ENCODE assay signal across 8 cellular contexts in the genomic region with DNA sequence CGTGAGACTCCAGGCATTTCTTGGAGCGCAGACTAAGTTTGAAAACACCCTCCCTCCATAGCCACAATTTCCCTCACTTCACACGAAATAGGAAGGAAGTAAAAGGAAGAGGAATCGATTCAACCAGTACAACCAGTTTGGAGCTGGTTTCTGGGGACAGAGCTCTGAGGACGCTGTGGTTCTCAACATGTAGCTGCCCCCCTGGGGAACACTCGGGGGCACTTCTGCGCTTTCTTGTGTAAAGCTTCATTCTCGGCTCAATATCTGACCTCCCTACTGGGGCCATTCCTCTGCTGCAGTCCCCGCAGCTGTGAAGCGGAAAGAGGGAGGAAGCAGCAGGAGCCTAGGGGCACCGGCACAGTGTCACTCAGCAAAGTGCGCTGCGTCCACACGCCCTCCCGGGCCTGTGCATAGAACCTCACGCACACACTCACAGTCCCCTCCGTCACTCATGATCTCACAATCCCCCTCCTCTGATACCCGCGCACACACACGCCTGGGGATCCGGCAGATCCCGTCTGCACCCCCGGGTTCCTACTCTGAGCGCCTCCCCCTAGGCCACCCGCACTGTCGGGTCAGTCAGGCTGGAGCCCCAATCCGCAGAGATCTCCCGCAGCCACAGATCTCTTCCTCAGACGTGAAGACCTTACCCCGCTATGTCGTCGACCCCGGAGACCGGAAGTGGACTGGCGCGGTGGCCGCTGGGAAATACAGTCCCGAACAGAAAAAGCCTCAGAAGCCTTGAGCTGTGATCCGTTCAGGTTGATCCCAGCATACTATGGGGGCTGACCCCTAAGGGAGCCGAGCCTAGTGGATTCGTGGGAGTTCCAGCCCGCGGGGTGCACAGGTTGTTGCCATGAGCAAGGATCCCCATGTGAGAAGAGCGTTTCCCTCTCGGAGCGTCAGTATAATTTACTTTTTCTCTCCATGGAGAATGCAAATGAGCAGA. TPM values are rescaled to one million over a fixed set of nuclear protein-coding genes. Genes with fewer than 3 reads are reported as not detected.
DNase-seq lines count a peak whose midpoint lies in the region; ATAC-seq, FAIRE-seq and TF ChIP-seq lines count a peak whose summit lies in the region.

Gene ZNF780A (minus strand): TSS at position 688 of the 949 bp plus-strand sequence. CDS start 6,190 bp downstream, outside the sequence.

- H3K4me2 ChIP-seq in keratinocyte (ENCODE audit: control insufficient read depth, extremely low read depth, insufficient read depth, low read depth, low read length): peak within 1 kb of the TSS; percentile 96

- peak within 1 kb of the TSS; percentile 59 for H3K27ac ChIP-seq in keratinocyte (ENCODE audit: control insufficient read depth, insufficient read depth, low read length)

- peak; percentile 77 for FAIRE-seq in keratinocyte (lab: Jason Lieb, UNC)

- DNase-seq in SIG-M5 treated with dmso at 0.1 percent for 504 hours (lab: John Stamatoyannopoulos, UW; ENCODE audit: unreplicated experiment) (peak; percentile 66), SIG-M5 (lab: John Stamatoyannopoulos, UW) (no peak), NCI-H460 (ENCODE audit: extremely low read depth, low read depth) (peak; percentile 46), chondrocyte (ENCODE audit: low spot score) (no peak), keratinocyte (ENCODE audit: low read depth, low spot score) (no peak)
- DNase-seq in activated CD4-positive, alpha-beta T cell treated with anti-CD3 and anti-CD28 coated beads for 36 hours: peak; percentile 88
- peak; percentile 57 to 72 (median 72) for DNase-seq in stimulated activated CD4-positive, alpha-beta T cell treated with anti-CD3 and anti-CD28 coated beads, Interleukin-12 subunit alpha, Interleukin-12 subunit beta, amount 100 ng/mL, for 48 hours (ENCODE audit: low read depth in 2 of 3, low spot score in 1 of 3)

- CTCF ChIA-PET in activated CD4-positive, alpha-beta T cell treated with anti-CD3 and anti-CD28 coated beads for 36 hours (lab: Charles Lee): interaction anchor here (0.6 to 1.5 kb wide), 5 partner anchors 20 to 120 kb away, joined by 3 to 5 read pairs (median 4); partner anchors contain the start of genes PSMC4 and ZNF780B

- peaks cover 34% of the 10 kb centered on the region for H3K4me1 Mint-ChIP-seq in activated CD4-positive, alpha-beta T cell treated with anti-CD3 and anti-CD28 coated beads for 36 hours
- H3K4me1 Mint-ChIP-seq in chondrocyte (ENCODE audit: low read depth): peaks cover 24% of the 10 kb centered on the region

- intact Hi-C loops in activated CD4-positive, alpha-beta T cell treated with anti-CD3 and anti-CD28 coated beads for 36 hours (cut with DNase I, micrococcal nuclease): loop anchor here (1.0 to 2.0 kb wide), 4 partner anchors 34 to 119 kb away; partner anchors contain the start of genes ZNF546 (in 2 of the 2), MAP3K10 (in 1 of the 2), PSMC4 (in 1 of the 2) and ZNF780B (in 1 of the 2)

- H3K36me3 Mint-ChIP-seq in activated CD4-positive, alpha-beta T cell treated with anti-CD3 and anti-CD28 coated beads for 36 hours (ENCODE audit: low read depth): peaks cover 19% of the 10 kb centered on the region
- peaks cover 7% of the 10 kb centered on the region for H3K36me3 Mint-ChIP-seq in chondrocyte (ENCODE audit: low read depth)

- no peaks in the 10 kb centered on the region for H3K27me3 ChIP-seq in keratinocyte (ENCODE audit: control insufficient read depth, extremely low read depth, insufficient read depth, low read length)

- POLR2A ChIA-PET in activated CD4-positive, alpha-beta T cell treated with anti-CD3 and anti-CD28 coated beads for 36 hours (lab: Charles Lee): interaction anchor here (0.6 to 1.6 kb wide), 9 partner anchors 34 to 721 kb away, joined by 3 to 6 read pairs (median 3); partner anchors contain the start of genes AKT2, PSMC4 and ZNF780B

- peaks cover 19% of the 10 kb centered on the region for H3K4me1 ChIP-seq in keratinocyte (ENCODE audit: control insufficient read depth, extremely low read depth, insufficient read depth, low read length)

- peak within 1 kb of the TSS; percentile 92 for H2AFZ ChIP-seq in keratinocyte (ENCODE audit: control insufficient read depth, low read length)

- H3K4me3 Mint-ChIP-seq in activated CD4-positive, alpha-beta T cell treated with anti-CD3 and anti-CD28 coated beads for 36 hours: peak within 1 kb of the TSS; percentile 97
- H3K4me3 Mint-ChIP-seq in chondrocyte (ENCODE audit: unreplicated experiment): peak within 1 kb of the TSS; percentile 100

- no peak for TF ChIP-seq CTCF in chondrocyte (IDR thresholded peaks at IDR 0.05)
- TF ChIP-seq CTCF in keratinocyte (optimal IDR thresholded peaks at IDR 0.05 in 1 of 3, IDR thresholded peaks at IDR 0.05 in 1 of 3, conservative IDR thresholded peaks at IDR 0.05 in 1 of 3; ENCODE audit: extremely low read depth in 1 of 3, insufficient read depth in 2 of 3, low read length in 3 of 3): no peak

- dilution Hi-C loops in keratinocyte (cut with MboI; ENCODE audit: extremely low pct_ligation_motif_present, low sequenced_read_pairs): no loop called here

- H3K36me3 ChIP-seq in keratinocyte (ENCODE audit: control insufficient read depth in 2 of 2, extremely low read depth in 1 of 2, insufficient read depth in 2 of 2, low read length in 2 of 2): no peaks in the 10 kb centered on the region

- peak; percentile 80 for ATAC-seq in HG03159 (IDR thresholded peaks at IDR 0.05; ENCODE audit: unreplicated experiment)
- peak; percentile 94 for ATAC-seq in activated CD4-positive, alpha-beta T cell treated with anti-CD3 and anti-CD28 coated beads for 36 hours

- H3K9me1 ChIP-seq in keratinocyte (ENCODE audit: control insufficient read depth, extremely low read depth, insufficient read depth, low read length): no peaks in the 10 kb centered on the region

- no peaks in the 10 kb centered on the region for H4K20me1 ChIP-seq in keratinocyte (ENCODE audit: control insufficient read depth, extremely low read depth, insufficient read depth, low read length)

- peaks cover 5% of the 10 kb centered on the region for H3K27me3 Mint-ChIP-seq in activated CD4-positive, alpha-beta T cell treated with anti-CD3 and anti-CD28 coated beads for 36 hours
- H3K27me3 Mint-ChIP-seq in chondrocyte (ENCODE audit: low read depth): peaks cover 12% of the 10 kb centered on the region

- H3K9me3 Mint-ChIP-seq in activated CD4-positive, alpha-beta T cell treated with anti-CD3 and anti-CD28 coated beads for 36 hours (ENCODE audit: low read depth): peaks cover 3% of the 10 kb centered on the region
- peaks cover 12% of the 10 kb centered on the region for H3K9me3 Mint-ChIP-seq in chondrocyte (ENCODE audit: low read depth)

- H3K9ac ChIP-seq in keratinocyte (ENCODE audit: control insufficient read depth, extremely low read depth, insufficient read depth, low read length): peak within 1 kb of the TSS; percentile 76

- H3K4me3 ChIP-seq in keratinocyte (ENCODE audit: control insufficient read depth in 2 of 3, extremely low read depth in 1 of 3, insufficient read depth in 2 of 3, low read depth in 1 of 3, low read length in 3 of 3): peak within 1 kb of the TSS; percentile 68 to 95 (median 82)

- H3K27ac Mint-ChIP-seq in activated CD4-positive, alpha-beta T cell treated with anti-CD3 and anti-CD28 coated beads for 36 hours: peak within 1 kb of the TSS; percentile 100
- peak within 1 kb of the TSS; percentile 100 for H3K27ac Mint-ChIP-seq in chondrocyte (ENCODE audit: unreplicated experiment)

- H3K9me3 ChIP-seq in keratinocyte (ENCODE audit: control insufficient read depth, low read depth, low read length): no peaks in the 10 kb centered on the region

- H3K79me2 ChIP-seq in keratinocyte (ENCODE audit: control insufficient read depth, insufficient read depth, low read length): peaks cover 33% of the 10 kb centered on the region

RNA-seq across cellular contexts. Expression of gene ZNF780A, which starts in this region (rescaled TPM):
- total RNA-seq in NCI-H460 (2014; rRNA removed; shearing (Covaris generic)): 11.2 and 18.3 TPM in 2 replicates
- 20.6 and 22.9 TPM in 2 replicates for polyA plus RNA-seq in NCI-H460 (2014; cell fraction: nucleus; rRNA removed)
- 10 to 100 TPM; 19.2 to 19.4 TPM for total RNA-seq in activated CD4-positive, alpha-beta T cell treated with anti-CD3 and anti-CD28 coated beads for 36 hours
- total RNA-seq in chondrocyte: 6.0 to 11.0 TPM (median 10.9 TPM) in 3 replicates
- 12.2 to 20.3 TPM (median 19.0 TPM) in 3 replicates for polyA plus RNA-seq in keratinocyte
- 10.1 TPM for polyA plus RNA-seq in keratinocyte (2011; ENCODE audit: low read depth)
- polyA plus RNA-seq in keratinocyte (2011; cell fraction: cytosol; rRNA removed): 14.7 and 16.4 TPM in 2 replicates
- 21.9 and 22.5 TPM in 2 replicates for polyA plus RNA-seq in keratinocyte (2011; cell fraction: nucleus; rRNA removed)
- 11.3 and 15.2 TPM in 2 replicates for polyA plus RNA-seq in keratinocyte (2012; ENCODE audit: low replicate concordance)
- polyA minus RNA-seq in keratinocyte: 0.85 to 20.9 TPM (median 7.6 TPM) in 3 replicates
- 4.8 TPM for polyA minus RNA-seq in keratinocyte (2011; cell fraction: cytosol; rRNA and poly(A)+ RNA removed)
- polyA minus RNA-seq in keratinocyte (2011; cell fraction: nucleus; rRNA and poly(A)+ RNA removed): 9.2 and 16.4 TPM in 2 replicates

Comparison
In these comparisons a context has a peak if more than half of its experiments do, and no peak if none do; other contexts are left out.
1. DNase-seq: peak in SIG-M5 treated with dmso at 0.1 percent for 504 hours (single experiment), NCI-H460 (single experiment), activated CD4-positive, alpha-beta T cell treated with anti-CD3 and anti-CD28 coated beads for 36 hours (single experiment) and stimulated activated CD4-positive, alpha-beta T cell treated with anti-CD3 and anti-CD28 coated beads, Interleukin-12 subunit alpha, Interleukin-12 subunit beta, amount 100 ng/mL, for 48 hours (3 of 3); none in SIG-M5 (single experiment), chondrocyte (single experiment) and keratinocyte (single experiment).